In the genomic region with DNA sequence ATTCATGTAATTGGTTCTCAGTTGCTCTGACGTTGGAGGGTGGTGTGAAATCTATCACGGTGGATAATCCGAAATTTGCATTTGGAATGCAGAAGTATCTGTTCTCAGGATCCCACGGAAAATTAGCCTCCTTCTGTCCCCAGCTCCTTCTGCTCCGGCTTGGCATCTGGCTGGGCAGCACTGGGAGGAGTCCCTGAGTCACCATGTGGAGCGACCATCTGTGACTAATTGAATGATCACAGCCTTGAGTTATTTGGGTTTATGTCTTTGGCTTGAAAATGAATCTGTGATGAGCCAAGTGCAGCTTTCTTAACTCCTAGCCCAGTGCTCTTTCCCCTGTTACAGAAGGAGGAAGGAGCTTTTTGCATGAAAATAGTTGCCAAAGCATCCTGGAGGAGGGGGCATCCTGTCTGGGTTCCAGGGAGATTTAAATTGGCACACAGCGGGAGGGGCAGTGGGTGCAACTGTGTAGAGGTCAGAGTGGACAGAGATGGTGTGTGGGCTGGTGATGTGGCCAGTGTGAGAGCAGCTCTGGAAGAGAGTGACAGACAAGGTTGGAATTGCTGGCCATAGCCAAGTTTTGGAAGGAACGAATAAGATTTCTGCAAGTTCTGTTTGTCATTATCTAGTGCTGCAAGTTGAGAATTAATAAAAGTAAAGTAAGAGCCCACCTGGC, we compare ENCODE assay signal across 13 cellular contexts.
DNase-seq lines count a peak whose midpoint lies in the region; ATAC-seq and TF ChIP-seq lines count a peak whose summit lies in the region.
"Had no signal": no experiment of that assay in that cellular context is flagged by ENCODE, and none has a peak within 500 bp of the region (broad histone marks: within the 10 kb centered on the region; RNA-seq: fewer than 3 reads in every experiment).

No MANE protein-coding gene starts in this region.

- TF ChIP-seq CTCF in activated CD8-positive, alpha-beta T cell treated with anti-CD3 and anti-CD28 coated beads for 36 hours (IDR thresholded peaks at IDR 0.05): no peak

- peaks cover 0 to 6% (median 0%) of the 10 kb centered on the region in 11 donors for H3K9me3 Mint-ChIP-seq in naive thymus-derived CD4-positive, alpha-beta T cell
- H3K9me3 Mint-ChIP-seq in activated CD8-positive, alpha-beta T cell treated with anti-CD3 and anti-CD28 coated beads for 36 hours: peaks cover under 1% of the 10 kb centered on the region
- H3K9me3 Mint-ChIP-seq: natural killer cell; T-helper 1 cell treated with Interleukin-12 subunit alpha and Interleukin-12 subunit beta and Interleukin-4 antibody, amounts not matched to agents 30 μg/mL and 1 μg/mL, for 36 hours; type B pancreatic cell had no signal

- peaks cover 4 to 19% (median 7%) of the 10 kb centered on the region in 5 donors for H3K27me3 Mint-ChIP-seq in naive thymus-derived CD4-positive, alpha-beta T cell
- peaks cover 3% of the 10 kb centered on the region for H3K27me3 Mint-ChIP-seq in activated CD8-positive, alpha-beta T cell treated with anti-CD3 and anti-CD28 coated beads for 36 hours

- H3K36me3 ChIP-seq in naive thymus-derived CD4-positive, alpha-beta T cell (ENCODE audit: control insufficient read depth in 2 of 3, insufficient read depth in 3 of 3, low read length in 3 of 3): no peaks in the 10 kb centered on the region

- intact Hi-C loops in naive thymus-derived CD4-positive, alpha-beta T cell (cut with micrococcal nuclease): no loop called here
- intact Hi-C loops in activated CD8-positive, alpha-beta T cell treated with anti-CD3 and anti-CD28 coated beads for 36 hours (cut with micrococcal nuclease): no loop called here

- CTCF ChIA-PET in naive thymus-derived CD4-positive, alpha-beta T cell (lab: Charles Lee): no interaction called here
- CTCF ChIA-PET in activated CD8-positive, alpha-beta T cell treated with anti-CD3 and anti-CD28 coated beads for 36 hours (lab: Charles Lee): no interaction called here

- peak; percentile 77 for DNase-seq in EH (ENCODE audit: low read depth)
- peak; percentile 95 for DNase-seq in NCI-H524 treated with DMSO at 0.1 percent for 48 hours (lab: John Stamatoyannopoulos, UW)
- peak; percentile 58 for DNase-seq in epidermal melanocyte (ENCODE audit: insufficient read length, low spot score)
- DNase-seq in naive thymus-derived CD4-positive, alpha-beta T cell: no peak
- DNase-seq in cerebellar nuclear complex (lab: John Stamatoyannopoulos, UW): no peak
- DNase-seq in activated CD8-positive, alpha-beta T cell treated with anti-CD3 and anti-CD28 coated beads for 36 hours: no peak
- DNase-seq in globus pallidus (ENCODE audit: low spot score): no peak
- DNase-seq: natural killer cell; NCI-H187 treated with DMSO at 0.1 percent for 48 hours; stimulated activated CD4-positive, alpha-beta T cell treated with anti-CD3 and anti-CD28 coated beads, Interleukin-4, amount 100 ng/mL, for 24 hours had no signal

- H3K9me3 ChIP-seq in naive thymus-derived CD4-positive, alpha-beta T cell (ENCODE audit: control insufficient read depth in 2 of 3, low read length in 3 of 3): no peaks in the 10 kb centered on the region

- H3K4me3 Mint-ChIP-seq in naive thymus-derived CD4-positive, alpha-beta T cell: no peak overlapping the region
- no peak overlapping the region for H3K4me3 Mint-ChIP-seq in activated CD8-positive, alpha-beta T cell treated with anti-CD3 and anti-CD28 coated beads for 36 hours
- H3K4me3 Mint-ChIP-seq: natural killer cell; T-helper 1 cell treated with Interleukin-12 subunit alpha and Interleukin-12 subunit beta and Interleukin-4 antibody, amounts not matched to agents 30 μg/mL and 1 μg/mL, for 36 hours; type B pancreatic cell had no signal

- H3K4me1 Mint-ChIP-seq in naive thymus-derived CD4-positive, alpha-beta T cell: peaks cover 0 to 3% (median 0%) of the 10 kb centered on the region in 7 donors
- H3K4me1 Mint-ChIP-seq in activated CD8-positive, alpha-beta T cell treated with anti-CD3 and anti-CD28 coated beads for 36 hours (ENCODE audit: low read depth): peaks cover 2% of the 10 kb centered on the region
- H3K4me1 Mint-ChIP-seq: natural killer cell had no signal

- no peaks in the 10 kb centered on the region for H3K4me1 ChIP-seq in naive thymus-derived CD4-positive, alpha-beta T cell (ENCODE audit: control insufficient read depth in 2 of 2, insufficient read depth in 2 of 2, low read length in 2 of 2)

- ATAC-seq in naive thymus-derived CD4-positive, alpha-beta T cell: peak; percentile 63
- ATAC-seq in HG03196 (IDR thresholded peaks at IDR 0.05; ENCODE audit: unreplicated experiment): no peak
- no peak for ATAC-seq in activated CD8-positive, alpha-beta T cell treated with anti-CD3 and anti-CD28 coated beads for 36 hours
- ATAC-seq: natural killer cell had no signal

- POLR2A ChIA-PET in naive thymus-derived CD4-positive, alpha-beta T cell (lab: Charles Lee): no interaction called here
- POLR2A ChIA-PET in activated CD8-positive, alpha-beta T cell treated with anti-CD3 and anti-CD28 coated beads for 36 hours (lab: Charles Lee): no interaction called here

- H3K27me3 ChIP-seq in naive thymus-derived CD4-positive, alpha-beta T cell (ENCODE audit: control insufficient read depth in 2 of 2, insufficient read depth in 2 of 2, low read length in 2 of 2): no peaks in the 10 kb centered on the region

- H3K27ac Mint-ChIP-seq in naive thymus-derived CD4-positive, alpha-beta T cell: no peak overlapping the region
- no peak overlapping the region for H3K27ac Mint-ChIP-seq in activated CD8-positive, alpha-beta T cell treated with anti-CD3 and anti-CD28 coated beads for 36 hours
- H3K27ac Mint-ChIP-seq: natural killer cell; T-helper 1 cell treated with Interleukin-12 subunit alpha and Interleukin-12 subunit beta and Interleukin-4 antibody, amounts not matched to agents 30 μg/mL and 1 μg/mL, for 36 hours; type B pancreatic cell had no signal

- no peak overlapping the region for H3K4me3 ChIP-seq in naive thymus-derived CD4-positive, alpha-beta T cell (ENCODE audit: low read length)

- H3K27ac ChIP-seq in naive thymus-derived CD4-positive, alpha-beta T cell (ENCODE audit: low read depth, low read length): no peak overlapping the region

- H3K36me3 Mint-ChIP-seq in naive thymus-derived CD4-positive, alpha-beta T cell: no peaks in the 10 kb centered on the region
- no peaks in the 10 kb centered on the region for H3K36me3 Mint-ChIP-seq in activated CD8-positive, alpha-beta T cell treated with anti-CD3 and anti-CD28 coated beads for 36 hours (ENCODE audit: low read depth)
- H3K36me3 Mint-ChIP-seq: natural killer cell, type B pancreatic cell had no signal

Comparison
In these comparisons a context has a peak if more than half of its experiments do, and no peak if none do; other contexts are left out.
1. DNase-seq: peak in EH (single experiment), NCI-H524 treated with DMSO at 0.1 percent for 48 hours (single experiment) and epidermal melanocyte (single experiment); none in naive thymus-derived CD4-positive, alpha-beta T cell (0 of 9), cerebellar nuclear complex (0 of 2), activated CD8-positive, alpha-beta T cell treated with anti-CD3 and anti-CD28 coated beads for 36 hours (single experiment) and globus pallidus (single experiment).